Comparison of ENCODE assay signal across 1 cellular context in the genomic region with DNA sequence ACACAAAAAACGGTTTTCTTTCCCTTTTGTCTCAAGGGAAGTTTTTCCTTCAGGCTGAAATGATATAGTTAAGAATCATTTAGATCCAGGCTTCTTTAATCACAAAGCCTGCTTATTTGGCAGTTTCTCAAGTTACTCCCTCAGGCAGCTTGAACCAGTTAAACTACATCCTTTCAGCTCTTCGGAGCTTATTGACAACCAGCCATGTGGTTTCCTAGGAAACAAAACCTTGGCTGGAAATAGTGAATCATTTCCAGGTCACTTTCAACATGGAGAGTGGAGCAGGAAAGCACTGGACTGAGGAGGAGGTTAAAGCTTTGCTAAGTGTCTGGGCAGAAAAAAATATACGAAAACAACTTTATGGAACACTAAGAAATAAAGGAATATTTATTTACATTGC.
TF ChIP-seq lines count a peak whose summit lies in the region.

No MANE protein-coding gene starts in this region.

TF ChIP-seq in HepG2, 621 proteins besides CTCF, POLR2A, EP300 and RAD21:
- peak; percentile 29; the same call in 1 of the 2 replicates for TF ChIP-seq FOXK1 (CRISPR knock-in tag; IDR thresholded peaks at IDR 0.05; ENCODE audit: borderline replicate concordance, low read depth)
- TF ChIP-seq SAP130 (CRISPR knock-in tag; IDR thresholded peaks at IDR 0.05; ENCODE audit: low read depth): peak; percentile 42; the same call in 1 of the 2 replicates
- TF ChIP-seq BCL6 (CRISPR knock-in tag; IDR thresholded peaks at IDR 0.05): no peak
- peak; percentile 92 for TF ChIP-seq NR2C2 (CRISPR knock-in tag; IDR thresholded peaks at IDR 0.05; ENCODE audit: borderline replicate concordance)
- no peak for TF ChIP-seq NBN (conservative IDR thresholded peaks at IDR 0.05)
- TF ChIP-seq ZSCAN30 (CRISPR knock-in tag; IDR thresholded peaks at IDR 0.05): no peak
- peak; percentile 79 for TF ChIP-seq FOXA3 (CRISPR knock-in tag; IDR thresholded peaks at IDR 0.05)
- TF ChIP-seq ZNF383 (CRISPR knock-in tag; IDR thresholded peaks at IDR 0.05; ENCODE audit: borderline replicate concordance): no peak
- TF ChIP-seq, protein P1, sequence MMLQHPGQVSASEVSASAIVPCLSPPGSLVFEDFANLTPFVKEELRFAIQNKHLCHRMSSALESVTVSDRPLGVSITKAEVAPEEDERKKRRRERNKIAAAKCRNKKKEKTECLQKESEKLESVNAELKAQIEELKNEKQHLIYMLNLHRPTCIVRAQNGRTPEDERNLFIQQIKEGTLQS (CRISPR knock-in tag; IDR thresholded peaks at IDR 0.05): no peak
- TF ChIP-seq SRY (CRISPR knock-in tag; IDR thresholded peaks at IDR 0.05): no peak
- TF ChIP-seq RFX1 (IDR thresholded peaks at IDR 0.05): peak; percentile 50
- peak; percentile 70 for TF ChIP-seq RFX3 (CRISPR knock-in tag; IDR thresholded peaks at IDR 0.05)
- TF ChIP-seq GABPB1 (CRISPR knock-in tag; IDR thresholded peaks at IDR 0.05): peak; percentile 62; the same call in 1 of the 2 replicates
- TF ChIP-seq CHCHD3 (CRISPR knock-in tag; IDR thresholded peaks at IDR 0.05): no peak
- peak; percentile 30 for TF ChIP-seq ASH2L (IDR thresholded peaks at IDR 0.05; ENCODE audit: insufficient read length, low read depth, low read length)
- TF ChIP-seq JUN (CRISPR knock-in tag; IDR thresholded peaks at IDR 0.05): no peak
- TF ChIP-seq NR2F1 (CRISPR knock-in tag; IDR thresholded peaks at IDR 0.05): no peak
- 0 out of 2 replicates have a peak, but pooled peaks have one; percentile 35 for TF ChIP-seq HOMEZ (CRISPR knock-in tag; IDR thresholded peaks at IDR 0.05; ENCODE audit: low read depth)
- TF ChIP-seq CBX2 (IDR thresholded peaks at IDR 0.05; ENCODE audit: low read depth, low read length): no peak
- TF ChIP-seq CBX2 (CRISPR knock-in tag; IDR thresholded peaks at IDR 0.05; ENCODE audit: low read depth): no peak
- no peak for TF ChIP-seq DNMT3B (CRISPR knock-in tag; conservative IDR thresholded peaks at IDR 0.05)
- TF ChIP-seq PAF1 (CRISPR knock-in tag; IDR thresholded peaks at IDR 0.05): no peak
- peak; percentile 14; the same call in 1 of the 2 replicates for TF ChIP-seq GABPA (IDR thresholded peaks at IDR 0.05; ENCODE audit: low read depth, low read length)
- peak; percentile 84 for TF ChIP-seq GABPA (CRISPR knock-in tag; IDR thresholded peaks at IDR 0.05; ENCODE audit: low read depth)
- TF ChIP-seq KMT2A (CRISPR knock-in tag; IDR thresholded peaks at IDR 0.05): no peak
- no peak for TF ChIP-seq MEIS2 (CRISPR knock-in tag; IDR thresholded peaks at IDR 0.05)
- TF ChIP-seq FOSL2 (CRISPR knock-in tag; IDR thresholded peaks at IDR 0.05): peak; percentile 55
- TF ChIP-seq FOXA1 (IDR thresholded peaks at IDR 0.05): no peak
- TF ChIP-seq FOXA1 (CRISPR knock-in tag; IDR thresholded peaks at IDR 0.05): peak; percentile 61
- TF ChIP-seq EZH2 (conservative IDR thresholded peaks at IDR 0.05; ENCODE audit: low read depth, low read length): no peak
- TF ChIP-seq CREB1 (IDR thresholded peaks at IDR 0.05): no peak
- TF ChIP-seq CREB1 (CRISPR knock-in tag; IDR thresholded peaks at IDR 0.05): no peak
- peak; percentile 46; the same call in 1 of the 2 replicates for TF ChIP-seq KAT8 (CRISPR knock-in tag; IDR thresholded peaks at IDR 0.05)
